13 cellular contexts compared by ENCODE assay signal in the genomic region with DNA sequence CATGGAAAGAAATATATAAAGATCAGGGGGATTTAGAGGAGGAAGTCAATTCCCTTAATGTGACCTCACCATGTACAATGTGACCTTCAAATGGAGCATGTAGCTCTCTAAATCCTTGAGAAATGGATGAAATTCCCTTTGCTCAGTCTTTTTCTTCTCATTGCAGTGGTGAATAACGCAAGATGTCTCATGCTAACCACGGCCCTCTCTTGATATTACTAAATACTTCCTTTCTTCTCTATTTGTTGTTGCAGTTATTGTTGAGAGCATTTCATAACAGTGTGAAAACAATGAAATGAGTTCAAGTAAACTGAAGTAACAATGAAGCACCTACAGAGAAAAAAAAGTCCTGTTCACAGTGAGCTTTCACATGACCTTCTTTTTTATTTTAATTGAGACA. TPM values are rescaled to one million over a fixed set of nuclear protein-coding genes. Genes with fewer than 3 reads are reported as not detected.
DNase-seq lines count a peak whose midpoint lies in the region; ATAC-seq and TF ChIP-seq lines count a peak whose summit lies in the region.
"Had no signal": no experiment of that assay in that cellular context is flagged by ENCODE, and none has a peak within 500 bp of the region (broad histone marks: within the 10 kb centered on the region; RNA-seq: fewer than 3 reads in every experiment).

No MANE protein-coding gene starts in this region.

- H3K4me1 Mint-ChIP-seq in natural killer cell, result peaks cover 39 to 40% of the 10 kb centered on the region in 2 donors

- H3K4me3 Mint-ChIP-seq in natural killer cell, result no peak overlapping the region

- TF ChIP-seq CTCF in natural killer cell (IDR thresholded peaks at IDR 0.05), result no peak

- peak; percentile 55 for ATAC-seq in GM18867 (IDR thresholded peaks at IDR 0.05; ENCODE audit: unreplicated experiment)
- ATAC-seq in HG02852 (IDR thresholded peaks at IDR 0.05; ENCODE audit: unreplicated experiment), result peak; percentile 60
- ATAC-seq in natural killer cell, result peak in 1 of 3 donors; percentile 42
- no peak for ATAC-seq in GM18511 (IDR thresholded peaks at IDR 0.05; ENCODE audit: unreplicated experiment)

- intact Hi-C loops in natural killer cell (cut with micrococcal nuclease), result no loop called here

- H3K9me3 Mint-ChIP-seq in natural killer cell, result no peaks in the 10 kb centered on the region

- no peaks in the 10 kb centered on the region for H3K36me3 Mint-ChIP-seq in natural killer cell

- H3K27ac Mint-ChIP-seq in natural killer cell, result peak overlapping the region; percentile 57 to 60

- peak; percentile 55 for DNase-seq in SIG-M5 (lab: John Stamatoyannopoulos, UW)
- no peak for DNase-seq in natural killer cell
- DNase-seq in epidermal melanocyte (ENCODE audit: insufficient read length, low spot score), result no peak
- DNase-seq in NK-92 (lab: John Stamatoyannopoulos, UW; ENCODE audit: unreplicated experiment), result no peak
- no peak for DNase-seq in NCI-H2029 treated with DMSO at 0.1 percent for 48 hours (lab: John Stamatoyannopoulos, UW)
- DNase-seq: activated CD4-positive, CD25-positive, alpha-beta regulatory T cell; brain microvascular endothelial cell; glutamatergic neuron; NK-92 treated with Interleukin-12 subunit alpha and Interleukin-12 subunit beta, amount 100 ng/mL, for 24 hours; thyroid gland had no signal

- no peaks in the 10 kb centered on the region for H3K27me3 Mint-ChIP-seq in natural killer cell (ENCODE audit: low read depth in 2 of 2)

RNA-seq across cellular contexts. Expression of gene ZNF281, which starts 55.6 kb away (rescaled TPM):
- 10 to 100 TPM; 25.6 to 35.4 (median 33.8) TPM for total RNA-seq in natural killer cell
